2 cellular contexts compared by ENCODE assay signal in the genomic region with DNA sequence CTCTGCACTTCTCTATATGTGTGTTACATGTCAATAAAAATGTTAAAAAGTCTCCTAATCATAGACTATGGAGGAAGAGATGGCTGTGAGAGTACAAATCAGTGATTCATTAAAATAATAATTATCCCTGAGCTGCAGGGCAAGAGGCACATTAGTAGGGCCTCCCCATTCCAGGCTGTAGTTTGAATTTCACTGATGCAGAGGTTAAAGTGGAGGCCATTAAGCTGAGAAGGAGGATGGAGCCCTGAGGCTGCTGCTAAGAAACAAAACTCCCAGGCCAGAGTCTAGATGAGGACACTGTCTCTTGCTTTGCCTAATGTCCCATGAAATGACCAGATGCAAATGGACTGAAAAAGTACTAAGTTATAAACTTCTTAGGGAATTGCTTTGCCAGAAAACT.
TF ChIP-seq lines count a peak whose summit lies in the region.

No MANE protein-coding gene starts in this region.

TF ChIP-seq in IMR-90, 13 proteins besides CTCF, POLR2A, EP300 and RAD21 (continued from another document):
- TF ChIP-seq RFX5 (IDR thresholded peaks at IDR 0.05; ENCODE audit: low read depth, low read length): no peak
- TF ChIP-seq MAZ (IDR thresholded peaks at IDR 0.05; ENCODE audit: borderline replicate concordance, low read depth, low read length): no peak
- TF ChIP-seq SMC3 (IDR thresholded peaks at IDR 0.05; ENCODE audit: low read depth, low read length): no peak
- TF ChIP-seq MAFK (IDR thresholded peaks at IDR 0.05; ENCODE audit: low read depth, low read length): no peak
- no peak for TF ChIP-seq ELK1 (IDR thresholded peaks at IDR 0.05; ENCODE audit: borderline replicate concordance, low read depth, low read length)
- TF ChIP-seq FOS (IDR thresholded peaks at IDR 0.05; ENCODE audit: low read depth, low read length): no peak
- no peak for TF ChIP-seq CHD1 (IDR thresholded peaks at IDR 0.05; ENCODE audit: low read depth, low read length)
- TF ChIP-seq CEBPB (IDR thresholded peaks at IDR 0.05; ENCODE audit: low read depth, low read length): no peak
- no peak for TF ChIP-seq RCOR1 (IDR thresholded peaks at IDR 0.05; ENCODE audit: insufficient replicate concordance, low read length)

TF ChIP-seq in SK-N-SH treated with all-trans-retinoic acid at 6 μM for 48 hours, 23 proteins besides CTCF, POLR2A, EP300 and RAD21 (continued from another document):
- no peak for TF ChIP-seq POU6F1 (CRISPR knock-in tag; IDR thresholded peaks at IDR 0.05; ENCODE audit: borderline replicate concordance, low read depth)
- no peak for TF ChIP-seq PPARA (CRISPR knock-in tag; IDR thresholded peaks at IDR 0.05; ENCODE audit: borderline replicate concordance)
- no peak for TF ChIP-seq GLIS3 (CRISPR knock-in tag; IDR thresholded peaks at IDR 0.05)
- TF ChIP-seq ARNTL (CRISPR knock-in tag; IDR thresholded peaks at IDR 0.05; ENCODE audit: borderline replicate concordance, low read depth): no peak
- no peak for TF ChIP-seq ZNF8 (CRISPR knock-in tag; IDR thresholded peaks at IDR 0.05)
- TF ChIP-seq ZC3H10 (CRISPR knock-in tag; IDR thresholded peaks at IDR 0.05): no peak
- TF ChIP-seq ZFP3 (CRISPR knock-in tag; IDR thresholded peaks at IDR 0.05): no peak
- TF ChIP-seq ISL1 (CRISPR knock-in tag; IDR thresholded peaks at IDR 0.05): no peak
- TF ChIP-seq ZNF70 (CRISPR knock-in tag; IDR thresholded peaks at IDR 0.05): no peak
- TF ChIP-seq CSDC2 (CRISPR knock-in tag; IDR thresholded peaks at IDR 0.05): no peak
- TF ChIP-seq TCF4 (CRISPR knock-in tag; IDR thresholded peaks at IDR 0.05; ENCODE audit: borderline replicate concordance): no peak
- TF ChIP-seq ESRRG (CRISPR knock-in tag; IDR thresholded peaks at IDR 0.05): no peak
- no peak for TF ChIP-seq RARB (CRISPR knock-in tag; IDR thresholded peaks at IDR 0.05)
